ENCODE assay signal across 19 cellular contexts in the genomic region with DNA sequence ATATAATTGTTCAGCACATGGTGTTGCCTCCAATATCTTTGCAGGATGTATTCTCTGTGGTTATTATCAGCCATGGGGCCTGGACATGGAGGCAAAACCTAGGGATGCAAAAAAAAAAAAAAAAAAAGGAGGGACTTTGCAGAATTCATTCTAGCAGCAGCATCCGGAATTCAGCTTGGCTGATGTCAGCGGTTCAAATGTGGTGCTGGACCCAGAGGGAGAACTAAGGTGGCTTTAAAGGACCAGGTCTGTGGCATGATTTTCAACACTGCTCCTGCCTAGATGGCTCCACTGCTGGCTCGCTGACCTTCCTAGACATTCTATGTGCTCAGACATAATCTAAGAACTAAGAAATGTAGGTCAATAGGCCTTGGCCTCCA.
"Had no signal": no experiment of that assay in that cellular context is flagged by ENCODE, and none has a peak within 500 bp of the region (broad histone marks: within the 10 kb centered on the region; RNA-seq: fewer than 3 reads in every experiment).

No MANE protein-coding gene starts in this region.

- H3K27ac ChIP-seq: dorsolateral prefrontal cortex, epithelial cell of prostate, esophagus muscularis mucosa, gastrocnemius medialis, heart right ventricle, parathyroid adenoma, prostate gland, right lobe of liver, suprapubic skin, thyroid gland had no signal

- H3K79me2 ChIP-seq: parathyroid adenoma had no signal

- H3K9ac ChIP-seq: parathyroid adenoma had no signal

- H3K4me3 ChIP-seq: esophagus muscularis mucosa, gastrocnemius medialis, heart right ventricle, prostate gland, right lobe of liver, suprapubic skin, thyroid gland had no signal

- H3K9me3 ChIP-seq: esophagus muscularis mucosa, gastrocnemius medialis, heart right ventricle, prostate gland, right lobe of liver, suprapubic skin, thyroid gland had no signal

- H3K36me3 ChIP-seq: esophagus muscularis mucosa, gastrocnemius medialis, heart right ventricle, prostate gland, right lobe of liver, suprapubic skin, thyroid gland had no signal

- H3K4me1 ChIP-seq: esophagus muscularis mucosa, gastrocnemius medialis, heart right ventricle, parathyroid adenoma, prostate gland, right lobe of liver, suprapubic skin, thyroid gland had no signal

- H3K27me3 ChIP-seq: esophagus muscularis mucosa, gastrocnemius medialis, right lobe of liver, suprapubic skin, thyroid gland had no signal

- DNase-seq: cortex of kidney; dorsolateral prefrontal cortex; effector CD8-positive, alpha-beta T cell; gastrocnemius medialis; heart right ventricle; kidney glomerular epithelial cell; mammary epithelial cell; right lobe of liver; stimulated activated CD4-positive, alpha-beta T cell treated with anti-CD3 and anti-CD28 coated beads, Interleukin-4, amount 100 ng/mL, for 1 hour; stimulated activated CD8-positive, alpha-beta memory T cell treated with anti-CD3 and anti-CD28 coated beads, Interleukin-4, amount 100 ng/mL, for 48 hours; stimulated activated naive CD8-positive, alpha-beta T cell treated with anti-CD3 and anti-CD28 coated beads, Interleukin-15, Interleukin-2, amounts not matched to agents 100 U/mL and 50 U/mL, for 24 hours; thyroid gland had no signal

- ATAC-seq: gastrocnemius medialis; heart right ventricle; natural killer cell treated with Interleukin-12 subunit alpha and Interleukin-12 subunit beta and Interleukin-15 and Interleukin-18, amount 100 ng/mL, for 72 hours; right lobe of liver; stimulated activated effector memory CD8-positive, alpha-beta T cell treated with anti-CD3 and anti-CD28 coated beads, Interleukin-12 subunit alpha, Interleukin-12 subunit beta, amount 100 ng/mL, for 72 hours; stimulated activated naive CD8-positive, alpha-beta T cell treated with anti-CD3 and anti-CD28 coated beads, Interleukin-15, Interleukin-2, amounts not matched to agents 100 U/mL and 50 U/mL, for 24 hours had no signal
